ENCODE assay signal across 7 cellular contexts in genomic region chr12:76762556-76762955, GRCh38. TPM values are rescaled to one million over a fixed set of nuclear protein-coding genes. Genes with fewer than 3 reads are reported as not detected.
DNase-seq lines count a peak whose midpoint lies in the region; ATAC-seq and TF ChIP-seq lines count a peak whose summit lies in the region.

No MANE protein-coding gene starts in this region.

- no peaks in the 10 kb centered on the region for H3K9me3 Mint-ChIP-seq in effector memory CD8-positive, alpha-beta T cell

- peak overlapping the region; percentile 92 to 96 for H3K4me3 Mint-ChIP-seq in effector memory CD8-positive, alpha-beta T cell

- H2AFZ ChIP-seq in DND-41 (ENCODE audit: low read depth, low read length) (0 out of 2 replicates have a peak overlapping the region, but pooled peaks have one; percentile 51), osteoblast (ENCODE audit: low read length) (no peak overlapping the region)

- peaks cover 15 to 31% of the 10 kb centered on the region in 2 donors for H3K4me1 Mint-ChIP-seq in effector memory CD8-positive, alpha-beta T cell (ENCODE audit: low read depth in 2 of 2)

- peak overlapping the region in 1 of 2 donors; percentile 98 for H3K27ac Mint-ChIP-seq in effector memory CD8-positive, alpha-beta T cell

- peaks cover 28% of the 10 kb centered on the region for H3K4me1 ChIP-seq in DND-41 (ENCODE audit: insufficient read depth, low read length)
- peaks cover 15% of the 10 kb centered on the region for H3K4me1 ChIP-seq in osteoblast (ENCODE audit: insufficient read depth, low read length)

- H3K4me3 ChIP-seq in DND-41 (ENCODE audit: low read depth in 1 of 2, low read length in 2 of 2): no peak overlapping the region
- no peak overlapping the region for H3K4me3 ChIP-seq in NB4 (ENCODE audit: low read depth, low read length)
- H3K4me3 ChIP-seq in osteoblast (ENCODE audit: insufficient read depth, low read length): peak overlapping the region; percentile 4

- DNase-seq in DND-41 (no peak), NB4 (ENCODE audit: low read depth) (peak; percentile 10), osteoblast (ENCODE audit: insufficient read length, low spot score, missing footprints) (no peak), GM13976 (ENCODE audit: low spot score) (no peak), caudate nucleus (lab: John Stamatoyannopoulos, UW) (no peak)
- no peak for DNase-seq in effector memory CD8-positive, alpha-beta T cell

- H4K20me1 ChIP-seq in DND-41 (ENCODE audit: insufficient read depth, low read length) (no peaks in the 10 kb centered on the region; the same call in 1 of the 2 replicates), osteoblast (ENCODE audit: insufficient read depth, low read length) (peaks cover 18% of the 10 kb centered on the region)

- H3K4me2 ChIP-seq in DND-41 (ENCODE audit: insufficient read depth, low read length) (peak overlapping the region; percentile 93; the same call in 1 of the 2 replicates), osteoblast (ENCODE audit: insufficient read depth, low read length) (peak overlapping the region; percentile 94)

- H3K27ac ChIP-seq in DND-41 (ENCODE audit: low read length) (no peak overlapping the region), osteoblast (ENCODE audit: low read depth, low read length) (no peak overlapping the region), caudate nucleus (ENCODE audit: low read depth, low read length) (no peak overlapping the region)

- no peak for TF ChIP-seq POLR2A in NB4 (IDR thresholded peaks at IDR 0.05; ENCODE audit: extremely low read depth, insufficient read length)

- in situ Hi-C loops in GM13976 (cut with MboI; ENCODE audit: low sequenced_read_pairs, unreplicated experiment): no loop called here

- H3K79me2 ChIP-seq in DND-41 (ENCODE audit: insufficient read depth, low read length) (peaks cover 34% of the 10 kb centered on the region), osteoblast (ENCODE audit: insufficient read depth, low read length) (peaks cover 32% of the 10 kb centered on the region)

- H3K9me3 ChIP-seq in DND-41 (ENCODE audit: insufficient read depth, low read length, severe bottlenecking) (no peaks in the 10 kb centered on the region), osteoblast (ENCODE audit: low read depth, low read length) (no peaks in the 10 kb centered on the region)

- ATAC-seq in DND-41 (ENCODE audit: insufficient read depth, low read depth) (no peak), HG02852 (IDR thresholded peaks at IDR 0.05; ENCODE audit: unreplicated experiment) (no peak)
- ATAC-seq in effector memory CD8-positive, alpha-beta T cell (replicated peaks): no peak

- H3K36me3 ChIP-seq in DND-41 (ENCODE audit: insufficient read depth, low read length): no peaks in the 10 kb centered on the region
- H3K36me3 ChIP-seq in osteoblast (ENCODE audit: insufficient read depth, low read length): no peaks in the 10 kb centered on the region

- TF ChIP-seq CTCF in DND-41 (IDR thresholded peaks at IDR 0.05; ENCODE audit: borderline replicate concordance, extremely low read depth, low read length, poor library complexity, severe bottlenecking): no peak
- TF ChIP-seq CTCF in NB4 (IDR thresholded peaks at IDR 0.05; ENCODE audit: low read depth, low read length): no peak
- no peak for TF ChIP-seq CTCF in osteoblast (IDR thresholded peaks at IDR 0.05; ENCODE audit: extremely low read depth, low read depth, low read length)
- no peak for TF ChIP-seq CTCF in GM13976 (IDR thresholded peaks at IDR 0.05; ENCODE audit: borderline replicate concordance, control extremely low read depth, extremely low read depth, insufficient read depth, missing control alignments)

- peaks cover 20% of the 10 kb centered on the region for H3K36me3 Mint-ChIP-seq in effector memory CD8-positive, alpha-beta T cell (ENCODE audit: insufficient read depth)

- no peaks in the 10 kb centered on the region for H3K27me3 ChIP-seq in DND-41 (ENCODE audit: insufficient read depth, low read length, poor library complexity)
- H3K27me3 ChIP-seq in osteoblast (ENCODE audit: insufficient read depth, low read length): no peaks in the 10 kb centered on the region

- no peaks in the 10 kb centered on the region for H3K27me3 Mint-ChIP-seq in effector memory CD8-positive, alpha-beta T cell

- H3K9ac ChIP-seq in DND-41 (ENCODE audit: low read depth, low read length): no peak overlapping the region

RNA-seq across cellular contexts. Expression of gene ZDHHC17, which starts 1.4 kb away (rescaled TPM):
- total RNA-seq in osteoblast: 42.0 and 50.4 TPM in 2 replicates
